9 cellular contexts compared by ENCODE assay signal in the genomic region with DNA sequence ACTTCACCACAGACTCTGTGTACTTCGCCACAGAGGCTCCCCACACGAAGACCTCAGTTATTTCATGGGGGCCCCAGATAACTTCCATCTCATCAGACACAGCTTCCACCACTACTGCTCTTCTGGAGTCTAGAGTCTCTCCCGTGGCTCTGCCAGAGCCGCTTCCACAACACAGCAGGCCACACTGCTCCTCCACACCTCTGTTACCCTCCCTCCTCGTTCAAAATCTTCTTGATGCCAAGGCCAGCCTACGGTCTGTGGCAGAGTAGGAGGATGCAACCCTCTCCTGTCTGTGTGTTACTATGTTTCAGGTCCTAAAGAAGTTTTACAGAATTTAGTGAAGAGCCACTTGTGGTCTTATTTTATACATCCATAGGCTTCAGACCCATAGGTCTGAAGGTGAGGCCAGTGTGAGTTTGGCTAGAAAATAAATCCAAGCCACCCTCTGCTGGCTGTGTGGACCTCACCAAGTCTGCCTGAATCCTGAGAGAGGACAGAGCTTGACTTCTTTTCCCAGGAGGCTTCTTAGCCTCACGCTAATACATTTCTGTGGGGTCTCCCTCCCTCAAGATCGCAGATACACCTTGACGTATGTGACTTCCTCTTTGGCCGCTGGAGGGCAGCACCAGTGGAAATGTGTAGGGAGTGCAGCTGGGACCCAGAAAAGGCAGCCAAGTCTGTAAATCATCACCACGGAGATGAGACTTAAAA.
A peak's percentile ranks its signal among the peaks of the same experiment; 100 is the strongest.
DNase-seq lines count a peak whose midpoint lies in the region; ATAC-seq and TF ChIP-seq lines count a peak whose summit lies in the region.
"Had no signal": no experiment of that assay in that cellular context is flagged by ENCODE, and none has a peak within 500 bp of the region (broad histone marks: within the 10 kb centered on the region; RNA-seq: fewer than 3 reads in every experiment).

No MANE protein-coding gene starts in this region.

- no peaks in the 10 kb centered on the region for H3K36me3 ChIP-seq in GM23338 (ENCODE audit: insufficient read depth)
- H3K36me3 ChIP-seq in IMR-90 (ENCODE audit: control insufficient read depth, insufficient read depth, low read length): no peaks in the 10 kb centered on the region
- H3K36me3 ChIP-seq in WERI-Rb-1: no peaks in the 10 kb centered on the region

- no peaks in the 10 kb centered on the region for H3K9me1 ChIP-seq in IMR-90 (ENCODE audit: insufficient read depth, low read length)

- no peak overlapping the region for H3K23ac ChIP-seq in IMR-90 (ENCODE audit: low read depth, low read length)

- no peak overlapping the region for H2AK9ac ChIP-seq in IMR-90 (replicated peaks; ENCODE audit: low read depth, low read length, poor library complexity)

- no peak overlapping the region for H3K27ac Mint-ChIP-seq in GM23338
- H3K27ac Mint-ChIP-seq: memory B cell had no signal

- H2AFZ ChIP-seq in GM23338 (peak overlapping the region; percentile 8; the same call in 1 of the 2 replicates), IMR-90 (replicated peaks; ENCODE audit: low read length, poor library complexity) (no peak overlapping the region)

- H3K27me3 ChIP-seq in GM23338 (ENCODE audit: insufficient read depth): no peaks in the 10 kb centered on the region
- 0 out of 2 replicates have a peak, but pooled peaks cover 1% of the 10 kb centered on the region for H3K27me3 ChIP-seq in IMR-90 (ENCODE audit: control insufficient read depth, insufficient read depth, low read length)
- no peaks in the 10 kb centered on the region for H3K27me3 ChIP-seq in WERI-Rb-1 (ENCODE audit: insufficient read depth, low read depth, severe bottlenecking)

- H3K9me3 ChIP-seq in IMR-90 (ENCODE audit: control insufficient read depth, insufficient read depth, low read length) (no peaks in the 10 kb centered on the region), WERI-Rb-1 (ENCODE audit: severe bottlenecking) (no peaks in the 10 kb centered on the region)

- peaks cover 13% of the 10 kb centered on the region for H3K4me1 Mint-ChIP-seq in GM23338
- H3K4me1 Mint-ChIP-seq: memory B cell had no signal

- no peak overlapping the region for H2BK15ac ChIP-seq in IMR-90 (ENCODE audit: low read depth, low read length)

- no peaks in the 10 kb centered on the region for H3K79me1 ChIP-seq in IMR-90 (ENCODE audit: low read depth in 1 of 2, low read length in 2 of 2)

- H4K5ac ChIP-seq in IMR-90 (ENCODE audit: low read depth, low read length): no peak overlapping the region

- no TSS peak for BruUV-seq in IMR-90 (replicated peaks; lab: Mats Ljungman, UMichigan)

- H3K4me3 Mint-ChIP-seq in GM23338: no peak overlapping the region
- H3K4me3 Mint-ChIP-seq: memory B cell had no signal

- WGBS in IMR-90 (ENCODE audit: extremely low coverage in 2 of 2, insufficient read length in 1 of 2), 2 experiments: 42% methylated on average over 3 of the region's 11 CpGs; no CpG with 5 or more reads in 1 of the 2 experiments

- H4K20me1 ChIP-seq in GM23338 (replicated peaks; ENCODE audit: insufficient read depth) (no peaks in the 10 kb centered on the region), IMR-90 (ENCODE audit: insufficient read depth, low read length) (no peaks in the 10 kb centered on the region)

- H2AK5ac ChIP-seq in IMR-90 (ENCODE audit: low read depth, low read length): no peak overlapping the region

- H3K79me2 ChIP-seq in GM23338 (replicated peaks; ENCODE audit: insufficient read depth): no peaks in the 10 kb centered on the region

- H2BK120ac ChIP-seq in IMR-90 (ENCODE audit: low read depth, low read length): no peak overlapping the region

- intact Hi-C loops in IMR-90 (cut with micrococcal nuclease): loop anchor here (2.0 to 5.0 kb wide), 2 partner anchors 91 to 671 kb away; no protein-coding TSS in a partner anchor

- no peak overlapping the region for H2BK20ac ChIP-seq in IMR-90 (ENCODE audit: low read depth, low read length)

- H3K18ac ChIP-seq in IMR-90 (ENCODE audit: low read depth, low read length): no peak overlapping the region

- H3K4ac ChIP-seq in IMR-90 (ENCODE audit: low read depth, low read length): no peak overlapping the region

- no peak; the same call in 1 of the 2 replicates for TF ChIP-seq RAD21 in IMR-90 (IDR thresholded peaks at IDR 0.05; ENCODE audit: low read length)

- H3K27me3 Mint-ChIP-seq in GM23338 (ENCODE audit: insufficient read depth, low read depth, poor library complexity): no peaks in the 10 kb centered on the region

- H3K4me1 ChIP-seq in GM23338 (ENCODE audit: insufficient read depth) (no peaks in the 10 kb centered on the region), IMR-90 (ENCODE audit: control insufficient read depth, insufficient read depth, low read length) (no peaks in the 10 kb centered on the region)

- CTCF ChIA-PET in IMR-90 (lab: Yijun Ruan, JAX): interaction anchor here (0.8 kb wide), 1 partner anchor 90 kb away, joined by 3 read pairs; no protein-coding TSS in a partner anchor

- dilution Hi-C loops in IMR-90 (cut with HindIII; ENCODE audit: low sequenced_read_pairs, unreplicated experiment): no loop called here

- no peak for TF ChIP-seq POLR2A in IMR-90 (IDR thresholded peaks at IDR 0.05; ENCODE audit: low read depth, low read length)

- DNase-seq in GM03348 (ENCODE audit: low spot score) (peak; percentile 43), GM23338 (ENCODE audit: low spot score) (peak; percentile 86), IMR-90 (peak; percentile 28), WERI-Rb-1 (peak; percentile 73), germinal center (ENCODE audit: low spot score) (peak; percentile 14), T-helper 9 cell (no peak)
- peak; percentile 38 for DNase-seq in stimulated activated CD4-positive, alpha-beta T cell treated with anti-CD3 and anti-CD28 coated beads, Interleukin-4, amount 100 ng/mL, for 1 hour

- no peak overlapping the region for H4K91ac ChIP-seq in IMR-90 (ENCODE audit: insufficient read depth, low read depth, low read length)

- H3K4me3 ChIP-seq in GM23338 (no peak overlapping the region), IMR-90 (ENCODE audit: insufficient read depth, low read depth, low read length) (no peak overlapping the region), WERI-Rb-1 (ENCODE audit: low read depth, low read length) (no peak overlapping the region)

- no peaks in the 10 kb centered on the region for H3K9me3 Mint-ChIP-seq in GM23338
- H3K9me3 Mint-ChIP-seq: memory B cell had no signal

- no peak overlapping the region for H3K14ac ChIP-seq in IMR-90 (replicated peaks; ENCODE audit: low read depth, low read length)

- H2BK5ac ChIP-seq in IMR-90 (ENCODE audit: low read depth, low read length, poor library complexity, severe bottlenecking): no peak overlapping the region

- in situ Hi-C loops in IMR-90 (cut with MboI; ENCODE audit: low sequenced_read_pairs): no loop called here

- no peak overlapping the region for H3K56ac ChIP-seq in IMR-90 (ENCODE audit: extremely low read depth, insufficient read depth, low read length)

- no peaks in the 10 kb centered on the region for H3K36me3 Mint-ChIP-seq in GM23338 (ENCODE audit: low read depth)
- H3K36me3 Mint-ChIP-seq: memory B cell had no signal

- H3K27ac ChIP-seq in 22Rv1: no peak overlapping the region
- H3K27ac ChIP-seq in GM23338 (ENCODE audit: low read depth): no peak overlapping the region
- no peak overlapping the region for H3K27ac ChIP-seq in IMR-90 (ENCODE audit: insufficient read depth, low read length)
- no peak overlapping the region for H3K27ac ChIP-seq in WERI-Rb-1

- no peak overlapping the region for H3K9ac ChIP-seq in IMR-90 (ENCODE audit: low read depth, low read length)

- H4K8ac ChIP-seq in IMR-90 (ENCODE audit: low read depth in 2 of 2, low read length in 2 of 2): no peak overlapping the region

- no peak overlapping the region for H3K4me2 ChIP-seq in GM23338
- no peak overlapping the region for H3K4me2 ChIP-seq in IMR-90 (ENCODE audit: low read depth, low read length)

- H3F3A ChIP-seq in GM23338 (replicated peaks; ENCODE audit: low read depth): no peaks in the 10 kb centered on the region

- POLR2A ChIA-PET in IMR-90 (lab: Charles Lee; ENCODE audit: unreplicated experiment): no interaction called here

- TF ChIP-seq CTCF in 22Rv1 (IDR thresholded peaks at IDR 0.05) (peak; percentile 89), GM23338 (conservative IDR thresholded peaks at IDR 0.05; ENCODE audit: low read depth in 2 of 2) (peak; percentile 86 to 94), IMR-90 (conservative IDR thresholded peaks at IDR 0.05; ENCODE audit: low read depth, low read length) (peak; percentile 46), WERI-Rb-1 (IDR thresholded peaks at IDR 0.05; ENCODE audit: low read depth, low read length) (peak; percentile 80)

- 0 out of 2 replicates have a peak, but pooled peaks cover 7% of the 10 kb centered on the region for H3K9me2 ChIP-seq in GM23338 (ENCODE audit: insufficient read depth)

- peak; percentile 98 for ATAC-seq in GM23338
- ATAC-seq in IMR-90 (ENCODE audit: low read depth): peak; percentile 74

TF ChIP-seq in GM23338, 12 proteins besides CTCF, POLR2A, EP300 and RAD21:
- TF ChIP-seq ZNF114 (CRISPR knock-in tag; IDR thresholded peaks at IDR 0.05) (no peak), CREB1 (CRISPR knock-in tag; IDR thresholded peaks at IDR 0.05; ENCODE audit: low read depth) (peak; percentile 24; the same call in 1 of the 2 replicates)
TF ChIP-seq in GM23338: peak in this region for 1.

TF ChIP-seq in IMR-90, 13 proteins besides CTCF, POLR2A, EP300 and RAD21:
- 0 out of 2 replicates have a peak, but pooled peaks have one; percentile 19 for TF ChIP-seq SMC3 (IDR thresholded peaks at IDR 0.05; ENCODE audit: low read depth, low read length)
- no peak for TF ChIP-seq RFX5 (IDR thresholded peaks at IDR 0.05; ENCODE audit: low read depth, low read length)
TF ChIP-seq in IMR-90: peak in this region for 1.
